In genomic region chr7:158778476-158778875, GRCh38 we compare ENCODE assay signal across 11 cellular contexts. TPM values are rescaled to one million over a fixed set of nuclear protein-coding genes. Genes with fewer than 3 reads are reported as not detected.
DNase-seq lines count a peak whose midpoint lies in the region; ATAC-seq and TF ChIP-seq lines count a peak whose summit lies in the region.
"Had no signal": no experiment of that assay in that cellular context is flagged by ENCODE, and none has a peak within 500 bp of the region (broad histone marks: within the 10 kb centered on the region; RNA-seq: fewer than 3 reads in every experiment).

No MANE protein-coding gene starts in this region.

- H3K36me3 Mint-ChIP-seq in stimulated activated naive CD8-positive, alpha-beta T cell treated with anti-CD3 and anti-CD28 coated beads, Interleukin-15, Interleukin-2, amounts not matched to agents 100 ng/mL and 50 ng/mL, for 24 hours (ENCODE audit: low read depth), result peaks cover 37% of the 10 kb centered on the region
- H3K36me3 Mint-ChIP-seq in activated T-helper 1 cell treated with anti-CD3 and anti-CD28 coated beads, Interleukin-12 subunit alpha, Interleukin-12 subunit beta, Interleukin-2, Interleukin-4 antibody, amounts not matched to agents 30 ng/mL and 10 ng/mL and 1 ng/mL, durations not matched to agents 14 hours and 24 hours and 36 hours (ENCODE audit: low read depth), result peaks cover 44% of the 10 kb centered on the region
- H3K36me3 Mint-ChIP-seq in glutamatergic neuron (ENCODE audit: unreplicated experiment), result no peaks in the 10 kb centered on the region

- peaks cover 15% of the 10 kb centered on the region for H3K36me3 ChIP-seq in H7 (replicated peaks; ENCODE audit: control insufficient read depth, insufficient read depth, low read length)

- H3K27me3 Mint-ChIP-seq in stimulated activated naive CD8-positive, alpha-beta T cell treated with anti-CD3 and anti-CD28 coated beads, Interleukin-15, Interleukin-2, amounts not matched to agents 100 ng/mL and 50 ng/mL, for 24 hours, result no peaks in the 10 kb centered on the region
- no peaks in the 10 kb centered on the region for H3K27me3 Mint-ChIP-seq in activated T-helper 1 cell treated with anti-CD3 and anti-CD28 coated beads, Interleukin-12 subunit alpha, Interleukin-12 subunit beta, Interleukin-2, Interleukin-4 antibody, amounts not matched to agents 30 ng/mL and 10 ng/mL and 1 ng/mL, durations not matched to agents 14 hours and 24 hours and 36 hours (ENCODE audit: insufficient read depth)
- no peaks in the 10 kb centered on the region for H3K27me3 Mint-ChIP-seq in glutamatergic neuron (ENCODE audit: unreplicated experiment)

- H3K27ac Mint-ChIP-seq in stimulated activated naive CD8-positive, alpha-beta T cell treated with anti-CD3 and anti-CD28 coated beads, Interleukin-15, Interleukin-2, amounts not matched to agents 100 ng/mL and 50 ng/mL, for 24 hours, result peak overlapping the region; percentile 50
- H3K27ac Mint-ChIP-seq in activated T-helper 1 cell treated with anti-CD3 and anti-CD28 coated beads, Interleukin-12 subunit alpha, Interleukin-12 subunit beta, Interleukin-2, Interleukin-4 antibody, amounts not matched to agents 30 ng/mL and 10 ng/mL and 1 ng/mL, durations not matched to agents 14 hours and 24 hours and 36 hours, result peak overlapping the region; percentile 67
- H3K27ac Mint-ChIP-seq in glutamatergic neuron (ENCODE audit: unreplicated experiment), result peak overlapping the region; percentile 6

- H3K4me3 ChIP-seq in H7 (ENCODE audit: insufficient read depth, low read depth, low read length), result no peak overlapping the region
- H3K4me3 ChIP-seq: upper lobe of right lung had no signal

- no peaks in the 10 kb centered on the region for H3K27me3 ChIP-seq in H7 (ENCODE audit: control insufficient read depth, insufficient read depth, low read length)
- H3K27me3 ChIP-seq: upper lobe of right lung had no signal

- H3K4me3 Mint-ChIP-seq in stimulated activated naive CD8-positive, alpha-beta T cell treated with anti-CD3 and anti-CD28 coated beads, Interleukin-15, Interleukin-2, amounts not matched to agents 100 ng/mL and 50 ng/mL, for 24 hours, result no peak overlapping the region
- no peak overlapping the region for H3K4me3 Mint-ChIP-seq in activated T-helper 1 cell treated with anti-CD3 and anti-CD28 coated beads, Interleukin-12 subunit alpha, Interleukin-12 subunit beta, Interleukin-2, Interleukin-4 antibody, amounts not matched to agents 30 ng/mL and 10 ng/mL and 1 ng/mL, durations not matched to agents 14 hours and 24 hours and 36 hours
- H3K4me3 Mint-ChIP-seq in glutamatergic neuron (ENCODE audit: unreplicated experiment), result no peak overlapping the region

- DNase-seq in stimulated activated naive CD8-positive, alpha-beta T cell treated with anti-CD3 and anti-CD28 coated beads, Interleukin-15, Interleukin-2, amounts not matched to agents 100 U/mL and 50 U/mL, for 24 hours, result no peak
- DNase-seq in activated T-helper 1 cell treated with anti-CD3 and anti-CD28 coated beads, Interleukin-12 subunit alpha, Interleukin-12 subunit beta, Interleukin-2, Interleukin-4 antibody, amounts not matched to agents 30 ng/mL and 10 ng/mL and 1 ng/mL, durations not matched to agents 14 hours and 24 hours and 36 hours (ENCODE audit: low spot score), result no peak
- DNase-seq in glutamatergic neuron (no peak), NOMO-1 treated with DMSO at 0.1 percent for 48 hours (lab: John Stamatoyannopoulos, UW; ENCODE audit: unreplicated experiment) (no peak), H7 (no peak)
- DNase-seq in activated CD8-positive, alpha-beta memory T cell treated with anti-CD3 and anti-CD28 coated beads for 24 hours, result no peak
- DNase-seq: GOT3; stimulated activated CD4-positive, alpha-beta T cell treated with anti-CD3 and anti-CD28 coated beads, Interleukin-15, amount 100 ng/mL, for 24 hours; upper lobe of right lung had no signal

- peaks cover 24% of the 10 kb centered on the region for H3K4me1 Mint-ChIP-seq in stimulated activated naive CD8-positive, alpha-beta T cell treated with anti-CD3 and anti-CD28 coated beads, Interleukin-15, Interleukin-2, amounts not matched to agents 100 ng/mL and 50 ng/mL, for 24 hours (ENCODE audit: low read depth)
- peaks cover 38% of the 10 kb centered on the region for H3K4me1 Mint-ChIP-seq in activated T-helper 1 cell treated with anti-CD3 and anti-CD28 coated beads, Interleukin-12 subunit alpha, Interleukin-12 subunit beta, Interleukin-2, Interleukin-4 antibody, amounts not matched to agents 30 ng/mL and 10 ng/mL and 1 ng/mL, durations not matched to agents 14 hours and 24 hours and 36 hours (ENCODE audit: low read depth)
- no peaks in the 10 kb centered on the region for H3K4me1 Mint-ChIP-seq in glutamatergic neuron (ENCODE audit: low read depth, unreplicated experiment)

- no peak for ATAC-seq in stimulated activated naive CD8-positive, alpha-beta T cell treated with anti-CD3 and anti-CD28 coated beads, Interleukin-15, Interleukin-2, amounts not matched to agents 100 U/mL and 50 U/mL, for 24 hours
- ATAC-seq in GM19463 (IDR thresholded peaks at IDR 0.05; ENCODE audit: unreplicated experiment), result no peak

- no peaks in the 10 kb centered on the region for H3K9me3 Mint-ChIP-seq in stimulated activated naive CD8-positive, alpha-beta T cell treated with anti-CD3 and anti-CD28 coated beads, Interleukin-15, Interleukin-2, amounts not matched to agents 100 ng/mL and 50 ng/mL, for 24 hours
- H3K9me3 Mint-ChIP-seq in activated T-helper 1 cell treated with anti-CD3 and anti-CD28 coated beads, Interleukin-12 subunit alpha, Interleukin-12 subunit beta, Interleukin-2, Interleukin-4 antibody, amounts not matched to agents 30 ng/mL and 10 ng/mL and 1 ng/mL, durations not matched to agents 14 hours and 24 hours and 36 hours, result no peaks in the 10 kb centered on the region
- no peaks in the 10 kb centered on the region for H3K9me3 Mint-ChIP-seq in glutamatergic neuron (ENCODE audit: unreplicated experiment)

- intact Hi-C loops in activated T-helper 1 cell treated with anti-CD3 and anti-CD28 coated beads, Interleukin-12 subunit alpha, Interleukin-12 subunit beta, Interleukin-2, Interleukin-4 antibody, amounts not matched to agents 30 ng/mL and 10 ng/mL and 1 ng/mL, durations not matched to agents 14 hours and 24 hours and 36 hours (cut with micrococcal nuclease), result loop anchor here (5.0 kb wide), 1 partner anchor 44 kb away; no protein-coding TSS in a partner anchor

- no peak for TF ChIP-seq CTCF in glutamatergic neuron (IDR thresholded peaks at IDR 0.05; ENCODE audit: partially characterized antibody, unreplicated experiment)

RNA-seq across cellular contexts. Expression of gene ESYT2, which starts 50.8 kb away (rescaled TPM):
- 59.1 and 63.1 TPM in 2 replicates for total RNA-seq in activated T-helper 1 cell treated with anti-CD3 and anti-CD28 coated beads, Interleukin-12 subunit alpha, Interleukin-12 subunit beta, Interleukin-2, Interleukin-4 antibody, amounts not matched to agents 30 ng/mL and 10 ng/mL and 1 ng/mL, durations not matched to agents 14 hours and 24 hours and 36 hours
- total RNA-seq in glutamatergic neuron (ENCODE audit: unreplicated experiment), result 41.9 TPM
- total RNA-seq in H7 (2014; rRNA removed; shearing (Covaris generic)), result 33.1 and 41.0 TPM in 2 replicates

Comparison
In these comparisons a context has a peak if more than half of its experiments do, and no peak if none do; other contexts are left out.
1. H3K27ac Mint-ChIP-seq: peak in every context shown above with its lines; median percentile 67 in activated T-helper 1 cell treated with anti-CD3 and anti-CD28 coated beads, Interleukin-12 subunit alpha, Interleukin-12 subunit beta, Interleukin-2, Interleukin-4 antibody, amounts not matched to agents 30 ng/mL and 10 ng/mL and 1 ng/mL, durations not matched to agents 14 hours and 24 hours and 36 hours; 50 in stimulated activated naive CD8-positive, alpha-beta T cell treated with anti-CD3 and anti-CD28 coated beads, Interleukin-15, Interleukin-2, amounts not matched to agents 100 ng/mL and 50 ng/mL, for 24 hours; 6 in glutamatergic neuron.